ENCODE assay signal across 3 cellular contexts in genomic region chr10:106789623-106790022, GRCh38.
"Had no signal": no experiment of that assay in that cellular context is flagged by ENCODE, and none has a peak within 500 bp of the region (broad histone marks: within the 10 kb centered on the region; RNA-seq: fewer than 3 reads in every experiment).

No MANE protein-coding gene starts in this region.

- H3K4me3 ChIP-seq: GM12878 had no signal

- ATAC-seq: GM12878 had no signal

- DNase-seq: GDM1, GF-D8 had no signal
